24 cellular contexts compared by ENCODE assay signal in the genomic region with DNA sequence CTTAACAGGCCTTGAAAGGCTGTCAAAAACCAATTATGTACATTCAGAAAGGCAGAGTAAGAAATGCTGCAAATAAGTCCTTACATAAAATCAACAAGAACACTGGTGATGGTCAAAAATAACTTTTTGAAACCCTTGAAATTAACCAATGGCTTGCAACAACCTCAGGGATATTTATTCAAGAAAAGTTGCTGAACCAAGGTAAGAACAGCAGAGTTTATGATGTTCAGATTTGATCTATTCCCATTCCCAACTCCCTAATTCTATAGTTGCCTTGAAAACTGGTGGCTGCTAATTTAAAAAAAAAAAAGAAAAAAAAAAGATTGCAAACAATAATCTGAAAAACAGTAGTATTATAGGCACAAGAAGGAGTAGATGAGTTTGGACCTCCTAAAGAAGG.
"Had no signal": no experiment of that assay in that cellular context is flagged by ENCODE, and none has a peak within 500 bp of the region (broad histone marks: within the 10 kb centered on the region; RNA-seq: fewer than 3 reads in every experiment).

No MANE protein-coding gene starts in this region.

- H3K9me3 ChIP-seq: suprapubic skin, testis, thoracic aorta, thyroid gland, tibial nerve, transverse colon, upper lobe of left lung, upper lobe of right lung, uterus, vagina had no signal

- H3K4me1 ChIP-seq: stomach, suprapubic skin, testis, thyroid gland, tibial artery, tibial nerve, transverse colon, upper lobe of left lung, upper lobe of right lung, uterus, vagina had no signal

- H3K4me3 ChIP-seq: stomach, suprapubic skin, testis, thoracic aorta, thyroid gland, tibial artery, tibial nerve, transverse colon, upper lobe of left lung, upper lobe of right lung, uterus, vagina had no signal

- DNase-seq: stimulated activated CD4-positive, alpha-beta T cell treated with anti-CD3 and anti-CD28 coated beads, Interleukin-2, amount 100 ng/mL, for 48 hours; stimulated activated CD4-positive, alpha-beta T cell treated with anti-CD3 and anti-CD28 coated beads, Interleukin-4, amount 100 ng/mL, for 1 hour; stimulated activated CD4-positive, alpha-beta T cell treated with anti-CD3 and anti-CD28 coated beads, Interleukin-4, amount 100 ng/mL, for 24 hours; stimulated activated CD4-positive, alpha-beta T cell treated with anti-CD3 and anti-CD28 coated beads, Interleukin-4, amount 100 ng/mL, for 4 hours; stimulated activated CD8-positive, alpha-beta memory T cell treated with anti-CD3 and anti-CD28 coated beads, Interleukin-4, amount 100 ng/mL, for 48 hours; stimulated activated naive B cell treated with anti-CD40 and anti-IgM and Interleukin-4, amounts not matched to agents 10 μg/mL and 1 μg/mL and 100 μg/mL, for 72 hours; stimulated activated naive CD4-positive, alpha-beta T cell; stimulated activated naive CD4-positive, alpha-beta T cell treated with Interleukin-2 at 50 U/mL for 16 hours; stimulated activated naive CD8-positive, alpha-beta T cell treated with anti-CD3 and anti-CD28 coated beads, Interleukin-15, amount 100 ng/mL, for 72 hours; stimulated activated naive CD8-positive, alpha-beta T cell treated with anti-CD3 and anti-CD28 coated beads, Interleukin-15, Interleukin-2, amounts not matched to agents 100 U/mL and 50 U/mL, for 24 hours; stomach; substantia nigra; testis; thyroid gland; tibial artery; transverse colon; trophoblast cell; upper lobe of left lung; upper lobe of right lung; uterus had no signal

- H3K27ac ChIP-seq: stomach, suprapubic skin, testis, thoracic aorta, thyroid gland, tibial artery, tibial nerve, transverse colon, upper lobe of left lung, upper lobe of right lung, uterus, vagina had no signal

- H3K27me3 ChIP-seq: stomach, suprapubic skin, testis, thyroid gland, tibial artery, tibial nerve, transverse colon, upper lobe of left lung, upper lobe of right lung, uterus, vagina had no signal

- H3K36me3 ChIP-seq: stomach, suprapubic skin, thoracic aorta, thyroid gland, tibial artery, tibial nerve, transverse colon, upper lobe of left lung, upper lobe of right lung, uterus, vagina had no signal
